In genomic region chr22:37343863-37344734, GRCh38 we compare ENCODE assay signal across 1 cellular context.
TF ChIP-seq lines count a peak whose summit lies in the region.

No MANE protein-coding gene starts in this region.

TF ChIP-seq in HCT116, 20 proteins besides CTCF, POLR2A, EP300 and RAD21 (continued from another document):
- TF ChIP-seq ZBTB33 (IDR thresholded peaks at IDR 0.05; ENCODE audit: extremely low read depth, insufficient replicate concordance, low read length) (no peak), EZH2phosphoT487 (IDR thresholded peaks at IDR 0.05; ENCODE audit: borderline replicate concordance) (no peak), ZNF274 (IDR thresholded peaks at IDR 0.05; ENCODE audit: low read depth, low read length) (no peak), CEBPB (IDR thresholded peaks at IDR 0.05; ENCODE audit: low read depth) (no peak), POLR2AphosphoS5 (IDR thresholded peaks at IDR 0.05; ENCODE audit: low read depth, low read length) (no peak), EGR1 (IDR thresholded peaks at IDR 0.05; ENCODE audit: low read depth) (no peak), SIN3A (IDR thresholded peaks at IDR 0.05; ENCODE audit: low read depth) (no peak), SP1 (IDR thresholded peaks at IDR 0.05; ENCODE audit: low read depth) (no peak), TCF7L2 (IDR thresholded peaks at IDR 0.05; ENCODE audit: borderline replicate concordance, extremely low read depth, insufficient read depth, insufficient read length) (no peak), YY1 (IDR thresholded peaks at IDR 0.05; ENCODE audit: extremely low read depth, insufficient replicate concordance, low read depth, low read length) (no peak), CBX3 (IDR thresholded peaks at IDR 0.05; ENCODE audit: low read depth) (no peak), SRF (IDR thresholded peaks at IDR 0.05; ENCODE audit: low read depth) (no peak)
